Comparison of ENCODE assay signal across 39 cellular contexts in genomic region chr19:31988256-31988655, GRCh38.
"Had no signal": no experiment of that assay in that cellular context is flagged by ENCODE, and none has a peak within 500 bp of the region (broad histone marks: within the 10 kb centered on the region; RNA-seq: fewer than 3 reads in every experiment).

No MANE protein-coding gene starts in this region.

- H3K27me3 ChIP-seq: adrenal gland, ascending aorta, body of pancreas, brain microvascular endothelial cell, breast epithelium, cardiac muscle cell had no signal

- H3K4me1 Mint-ChIP-seq: activated naive CD4-positive, alpha-beta T cell treated with anti-CD3 and anti-CD28 coated beads, Interleukin-2, amount 10 ng/mL, durations not matched to agents 7 days and 5 days; activated naive CD4-positive, alpha-beta T cell treated with anti-CD3 and anti-CD28 coated beads, Interleukin-2, amount 50 U/mL, for 24 hours; activated naive CD8-positive, alpha-beta T cell treated with anti-CD3 and anti-CD28 coated beads for 36 hours; activated naive CD8-positive, alpha-beta T cell treated with anti-CD3 and anti-CD28 coated beads, Interleukin-2, amount 10 ng/mL, durations not matched to agents 7 days and 5 days; activated naive CD8-positive, alpha-beta T cell treated with anti-CD3 and anti-CD28 coated beads, Interleukin-2, amount 50 U/mL, for 24 hours; activated T-helper 17 cell treated with anti-CD3 and anti-CD28 coated beads, Interleukin-2, amount 50 U/mL, for 72 hours; brain; central memory CD8-positive, alpha-beta T cell had no signal

- DNase-seq: activated effector memory CD4-positive, alpha-beta T cell treated with anti-CD3 and anti-CD28 coated beads, Interleukin-2, amount 50 U/mL, for 16 hours; activated effector memory CD4-positive, alpha-beta T cell treated with Interleukin-2 at 50 U/mL for 16 hours; activated gamma-delta T cell; activated gamma-delta T cell treated with Interleukin-2 at 50 U/mL for 16 hours; activated naive CD4-positive, alpha-beta T cell; activated naive CD4-positive, alpha-beta T cell treated with anti-CD3 and anti-CD28 coated beads for 36 hours; activated naive CD4-positive, alpha-beta T cell treated with anti-CD3 and anti-CD28 coated beads, Interleukin-2, amount 10 ng/mL, durations not matched to agents 7 days and 5 days; activated naive CD4-positive, alpha-beta T cell treated with anti-CD3 and anti-CD28 coated beads, Interleukin-2, amount 50 U/mL, for 16 hours; activated naive CD4-positive, alpha-beta T cell treated with Interleukin-2 at 50 U/mL for 16 hours; activated naive CD8-positive, alpha-beta T cell treated with anti-CD3 and anti-CD28 coated beads for 36 hours; activated naive CD8-positive, alpha-beta T cell treated with anti-CD3 and anti-CD28 coated beads, Interleukin-2, amount 10 ng/mL, durations not matched to agents 7 days and 5 days; activated naive CD8-positive, alpha-beta T cell treated with anti-CD3 and anti-CD28 coated beads, Interleukin-2, amount 50 U/mL, for 24 hours; activated T-cell treated with anti-CD3 and anti-CD28 coated beads, Interleukin-2, amount 50 U/mL, for 4 hours; activated T-cell treated with anti-CD3 and anti-CD28 coated beads, Interleukin-2, amount 50 U/mL, for 48 hours; activated T-cell treated with anti-CD3 and anti-CD28 coated beads, Interleukin-2, amount 50 U/mL, for 72 hours; adrenal gland; amniotic stem cell; amygdala; anterior cingulate cortex; aorta; body of pancreas; brain microvascular endothelial cell; caudate nucleus; central memory CD4-positive, alpha-beta T cell; cerebellar nuclear complex had no signal

- H3K27ac Mint-ChIP-seq: activated naive CD4-positive, alpha-beta T cell treated with anti-CD3 and anti-CD28 coated beads for 36 hours; activated naive CD4-positive, alpha-beta T cell treated with anti-CD3 and anti-CD28 coated beads, Interleukin-2, amount 10 ng/mL, durations not matched to agents 7 days and 5 days; activated naive CD4-positive, alpha-beta T cell treated with anti-CD3 and anti-CD28 coated beads, Interleukin-2, amount 50 U/mL, for 24 hours; activated naive CD4-positive, alpha-beta T cell treated with anti-CD3 and anti-CD28 coated beads, Interleukin-2, amount 50 U/mL, for 72 hours; activated naive CD8-positive, alpha-beta T cell; activated naive CD8-positive, alpha-beta T cell treated with anti-CD3 and anti-CD28 coated beads for 36 hours; activated naive CD8-positive, alpha-beta T cell treated with anti-CD3 and anti-CD28 coated beads, Interleukin-2, amount 10 ng/mL, durations not matched to agents 7 days and 5 days; activated naive CD8-positive, alpha-beta T cell treated with anti-CD3 and anti-CD28 coated beads, Interleukin-2, amount 50 U/mL, for 24 hours; activated T-cell treated with anti-CD3 and anti-CD28 coated beads, Interleukin-2, amount 50 U/mL, for 72 hours; activated T-helper 1 cell treated with anti-CD3 and anti-CD28 coated beads, Interleukin-12 subunit alpha, Interleukin-12 subunit beta, Interleukin-2, Interleukin-4 antibody, amounts not matched to agents 30 ng/mL and 10 ng/mL and 1 ng/mL, durations not matched to agents 14 hours and 24 hours and 36 hours; activated T-helper 17 cell treated with anti-CD3 and anti-CD28 coated beads, Interleukin-2, amount 50 U/mL, for 72 hours; activated T-helper 2 cell treated with anti-CD3 and anti-CD28 coated beads, Interferon-gamma antibody, Interleukin-2, Interleukin-4, amounts not matched to agents 10 μg/mL and 5 μg/mL and 100 μg/mL, durations not matched to agents 14 hours and 24 hours and 36 hours; brain had no signal

- H3K4me1 ChIP-seq: adrenal gland, ascending aorta, body of pancreas, breast epithelium had no signal

- H3K27me3 Mint-ChIP-seq: activated naive CD4-positive, alpha-beta T cell treated with anti-CD3 and anti-CD28 coated beads, Interleukin-2, amount 10 ng/mL, durations not matched to agents 7 days and 5 days; activated naive CD8-positive, alpha-beta T cell treated with anti-CD3 and anti-CD28 coated beads for 36 hours; activated naive CD8-positive, alpha-beta T cell treated with anti-CD3 and anti-CD28 coated beads, Interleukin-2, amount 10 ng/mL, durations not matched to agents 7 days and 5 days; brain had no signal

- H3K36me3 ChIP-seq: adrenal gland, ascending aorta, brain microvascular endothelial cell, breast epithelium, cardiac muscle cell had no signal

- FAIRE-seq: astrocyte, bronchial epithelial cell, colon had no signal

- H3K36me3 Mint-ChIP-seq: activated naive CD4-positive, alpha-beta T cell treated with anti-CD3 and anti-CD28 coated beads, Interleukin-2, amount 10 ng/mL, durations not matched to agents 7 days and 5 days; activated naive CD4-positive, alpha-beta T cell treated with anti-CD3 and anti-CD28 coated beads, Interleukin-2, amount 50 U/mL, for 24 hours; activated naive CD8-positive, alpha-beta T cell; activated naive CD8-positive, alpha-beta T cell treated with anti-CD3 and anti-CD28 coated beads for 36 hours; activated naive CD8-positive, alpha-beta T cell treated with anti-CD3 and anti-CD28 coated beads, Interleukin-2, amount 10 ng/mL, durations not matched to agents 7 days and 5 days; brain had no signal

- H3K27ac ChIP-seq: adrenal gland, ascending aorta, body of pancreas, brain microvascular endothelial cell, breast epithelium, cardiac muscle cell had no signal

- ATAC-seq: activated naive CD4-positive, alpha-beta T cell treated with anti-CD3 and anti-CD28 coated beads, Interleukin-2, amount 50 U/mL, for 72 hours; activated naive CD8-positive, alpha-beta T cell treated with anti-CD3 and anti-CD28 coated beads, Interleukin-2, amount 50 U/mL, for 24 hours; activated T-cell treated with anti-CD3 and anti-CD28 coated beads, Interleukin-2, amount 50 U/mL, for 4 hours; activated T-cell treated with anti-CD3 and anti-CD28 coated beads, Interleukin-2, amount 50 U/mL, for 72 hours; activated T-helper 17 cell treated with anti-CD3 and anti-CD28 coated beads, Interleukin-2, amount 50 U/mL, for 72 hours; body of pancreas had no signal

- H3K4me3 ChIP-seq: adrenal gland, ascending aorta, body of pancreas, breast epithelium, cardiac muscle cell had no signal

- H3K9me3 ChIP-seq: adrenal gland, ascending aorta had no signal

- H3K4me3 Mint-ChIP-seq: activated naive CD4-positive, alpha-beta T cell treated with anti-CD3 and anti-CD28 coated beads for 36 hours; activated naive CD4-positive, alpha-beta T cell treated with anti-CD3 and anti-CD28 coated beads, Interleukin-2, amount 10 ng/mL, durations not matched to agents 7 days and 5 days; activated naive CD4-positive, alpha-beta T cell treated with anti-CD3 and anti-CD28 coated beads, Interleukin-2, amount 50 U/mL, for 24 hours; activated naive CD8-positive, alpha-beta T cell; activated naive CD8-positive, alpha-beta T cell treated with anti-CD3 and anti-CD28 coated beads for 36 hours; activated naive CD8-positive, alpha-beta T cell treated with anti-CD3 and anti-CD28 coated beads, Interleukin-2, amount 10 ng/mL, durations not matched to agents 7 days and 5 days; activated naive CD8-positive, alpha-beta T cell treated with anti-CD3 and anti-CD28 coated beads, Interleukin-2, amount 50 U/mL, for 24 hours; activated T-cell treated with anti-CD3 and anti-CD28 coated beads, Interleukin-2, amount 50 U/mL, for 4 hours; activated T-cell treated with anti-CD3 and anti-CD28 coated beads, Interleukin-2, amount 50 U/mL, for 72 hours; activated T-helper 1 cell treated with anti-CD3 and anti-CD28 coated beads, Interleukin-12 subunit alpha, Interleukin-12 subunit beta, Interleukin-2, Interleukin-4 antibody, amounts not matched to agents 30 ng/mL and 10 ng/mL and 1 ng/mL, durations not matched to agents 14 hours and 24 hours and 36 hours; activated T-helper 17 cell treated with anti-CD3 and anti-CD28 coated beads, Interleukin-2, amount 50 U/mL, for 72 hours; brain; central memory CD8-positive, alpha-beta T cell had no signal
